ENCODE assay signal across 2 cellular contexts in the genomic region with DNA sequence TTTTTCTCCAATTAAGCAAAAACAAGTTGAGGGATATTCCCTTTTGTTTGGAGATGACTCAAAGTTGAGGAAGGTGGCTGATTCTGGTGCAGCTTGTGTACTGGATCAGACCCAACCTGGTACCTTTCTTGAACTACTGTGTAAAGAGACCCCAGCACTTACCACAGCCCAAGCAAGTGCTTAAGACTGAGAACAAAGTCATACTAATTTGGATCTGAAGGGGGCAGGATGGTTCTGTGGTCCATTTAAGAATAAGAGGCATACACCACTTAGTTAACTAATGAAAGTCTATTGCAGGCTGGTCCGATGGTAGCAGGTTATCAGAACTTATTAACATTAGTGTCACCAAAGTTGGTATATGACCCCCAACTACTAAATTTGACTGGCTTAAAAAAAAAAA.
TF ChIP-seq lines count a peak whose summit lies in the region.

No MANE protein-coding gene starts in this region.

TF ChIP-seq in GM23338, 12 proteins besides CTCF, POLR2A, EP300 and RAD21:
- TF ChIP-seq, protein P1, sequence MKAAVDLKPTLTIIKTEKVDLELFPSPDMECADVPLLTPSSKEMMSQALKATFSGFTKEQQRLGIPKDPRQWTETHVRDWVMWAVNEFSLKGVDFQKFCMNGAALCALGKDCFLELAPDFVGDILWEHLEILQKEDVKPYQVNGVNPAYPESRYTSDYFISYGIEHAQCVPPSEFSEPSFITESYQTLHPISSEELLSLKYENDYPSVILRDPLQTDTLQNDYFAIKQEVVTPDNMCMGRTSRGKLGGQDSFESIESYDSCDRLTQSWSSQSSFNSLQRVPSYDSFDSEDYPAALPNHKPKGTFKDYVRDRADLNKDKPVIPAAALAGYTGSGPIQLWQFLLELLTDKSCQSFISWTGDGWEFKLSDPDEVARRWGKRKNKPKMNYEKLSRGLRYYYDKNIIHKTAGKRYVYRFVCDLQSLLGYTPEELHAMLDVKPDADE (IDR thresholded peaks at IDR 0.05), result no peak
- TF ChIP-seq EZH2phosphoT487 (IDR thresholded peaks at IDR 0.05; ENCODE audit: unreplicated experiment) (no peak), ZNF331 (CRISPR knock-in tag; IDR thresholded peaks at IDR 0.05; ENCODE audit: low read depth) (no peak)
TF ChIP-seq in GM23338: peak in this region for 0.

TF ChIP-seq in K562, 482 proteins besides CTCF, POLR2A, EP300 and RAD21:
- TF ChIP-seq ZNF507 (tag; conservative IDR thresholded peaks at IDR 0.05), result no peak
